In genomic region chr6:98845201-98846020, GRCh38 we compare ENCODE assay signal across 8 cellular contexts. TPM values are rescaled to one million over a fixed set of nuclear protein-coding genes. Genes with fewer than 3 reads are reported as not detected.
DNase-seq lines count a peak whose midpoint lies in the region; ATAC-seq and TF ChIP-seq lines count a peak whose summit lies in the region.

No MANE protein-coding gene starts in this region.

- peaks cover 24% of the 10 kb centered on the region for H3K4me1 ChIP-seq in CD8-positive, alpha-beta T cell (ENCODE audit: insufficient read depth, low read length)
- peaks cover 29% of the 10 kb centered on the region for H3K4me1 ChIP-seq in effector memory CD4-positive, alpha-beta T cell (ENCODE audit: control insufficient read depth, insufficient read depth, low read length, poor library complexity, severe bottlenecking)

- no peaks in the 10 kb centered on the region for H3K9me3 ChIP-seq in CD8-positive, alpha-beta T cell (ENCODE audit: low read length)
- no peaks in the 10 kb centered on the region for H3K9me3 ChIP-seq in effector memory CD4-positive, alpha-beta T cell (ENCODE audit: control insufficient read depth, low read length)

- peak; percentile 79 for ATAC-seq in CD8-positive, alpha-beta T cell
- ATAC-seq in GM19395 (IDR thresholded peaks at IDR 0.05; ENCODE audit: unreplicated experiment) (peak; percentile 69), HG03521 (IDR thresholded peaks at IDR 0.05; ENCODE audit: unreplicated experiment) (peak; percentile 50)

- peak; percentile 79 for TF ChIP-seq CTCF in CD8-positive, alpha-beta T cell (IDR thresholded peaks at IDR 0.05)

- H3K27ac ChIP-seq in CD8-positive, alpha-beta T cell (ENCODE audit: low read depth, low read length): no peak overlapping the region
- no peak overlapping the region for H3K27ac ChIP-seq in effector memory CD4-positive, alpha-beta T cell (ENCODE audit: insufficient read depth, low read length, poor library complexity, severe bottlenecking)

- H3K36me3 ChIP-seq in CD8-positive, alpha-beta T cell (ENCODE audit: insufficient read depth, low read length): no peaks in the 10 kb centered on the region
- no peaks in the 10 kb centered on the region for H3K36me3 ChIP-seq in effector memory CD4-positive, alpha-beta T cell (ENCODE audit: control insufficient read depth, insufficient read depth, low read length)

- intact Hi-C loops in CD8-positive, alpha-beta T cell (cut with DNase I, micrococcal nuclease): loop anchor here (1.0 to 10.0 kb wide), 6 partner anchors 1348 to 1781 kb away; partner anchors contain the start of gene MMS22L (in 1 of the 2)
- intact Hi-C loops in activated CD4-positive, alpha-beta memory T cell treated with anti-CD3 and anti-CD28 coated beads for 36 hours (cut with micrococcal nuclease): loop anchor here (1.0 to 2.0 kb wide), 6 partner anchors 12 to 1777 kb away; no protein-coding TSS in a partner anchor

- peaks cover 27% of the 10 kb centered on the region for H3K4me1 Mint-ChIP-seq in CD8-positive, alpha-beta T cell (ENCODE audit: low read depth)
- H3K4me1 Mint-ChIP-seq in activated CD4-positive, alpha-beta memory T cell treated with anti-CD3 and anti-CD28 coated beads for 36 hours (ENCODE audit: low read depth): peaks cover 25% of the 10 kb centered on the region

- POLR2A ChIA-PET in CD8-positive, alpha-beta T cell (lab: Charles Lee): no interaction called here
- POLR2A ChIA-PET in activated CD4-positive, alpha-beta memory T cell treated with anti-CD3 and anti-CD28 coated beads for 36 hours (lab: Charles Lee): no interaction called here

- CTCF ChIA-PET in CD8-positive, alpha-beta T cell (lab: Charles Lee): interaction anchor here (0.5 to 4.0 kb wide), 9 partner anchors 8 to 1385 kb away, joined by 3 to 28 read pairs (median 3); no protein-coding TSS in a partner anchor
- CTCF ChIA-PET in activated CD4-positive, alpha-beta memory T cell treated with anti-CD3 and anti-CD28 coated beads for 36 hours (lab: Charles Lee): interaction anchor here (0.6 to 1.4 kb wide), 9 partner anchors 9 to 1352 kb away, joined by 3 to 8 read pairs (median 4); partner anchors contain the start of gene POU3F2

- H3K27me3 Mint-ChIP-seq in CD8-positive, alpha-beta T cell (ENCODE audit: low read depth): peaks cover 72% of the 10 kb centered on the region
- peaks cover 74% of the 10 kb centered on the region for H3K27me3 Mint-ChIP-seq in activated CD4-positive, alpha-beta memory T cell treated with anti-CD3 and anti-CD28 coated beads for 36 hours

- no peak overlapping the region for H3K27ac Mint-ChIP-seq in CD8-positive, alpha-beta T cell
- no peak overlapping the region for H3K27ac Mint-ChIP-seq in activated CD4-positive, alpha-beta memory T cell treated with anti-CD3 and anti-CD28 coated beads for 36 hours

- H3K36me3 Mint-ChIP-seq in CD8-positive, alpha-beta T cell: no peaks in the 10 kb centered on the region
- H3K36me3 Mint-ChIP-seq in activated CD4-positive, alpha-beta memory T cell treated with anti-CD3 and anti-CD28 coated beads for 36 hours: no peaks in the 10 kb centered on the region

- H3K4me3 Mint-ChIP-seq in CD8-positive, alpha-beta T cell: peak overlapping the region; percentile 72
- H3K4me3 Mint-ChIP-seq in activated CD4-positive, alpha-beta memory T cell treated with anti-CD3 and anti-CD28 coated beads for 36 hours: peak overlapping the region; percentile 31

- peak in 6 of 7 experiments; percentile 43 to 74 (median 61) for DNase-seq in CD8-positive, alpha-beta T cell
- DNase-seq in NCI-H748 (lab: John Stamatoyannopoulos, UW; ENCODE audit: unreplicated experiment) (peak; percentile 94), lung microvascular endothelial cell (ENCODE audit: low read depth in 2 of 2) (peak; percentile 76 to 78)
- DNase-seq in activated CD4-positive, alpha-beta memory T cell treated with anti-CD3 and anti-CD28 coated beads for 36 hours: peak; percentile 80
- DNase-seq in effector memory CD4-positive, alpha-beta T cell: peak in 1 of 3 donors; percentile 37
- DNase-seq in stimulated activated CD8-positive, alpha-beta memory T cell treated with anti-CD3 and anti-CD28 coated beads, Interleukin-15, amount 100 ng/mL, for 48 hours (ENCODE audit: low read depth in 2 of 2): peak; percentile 30 to 48

- H3K9me3 Mint-ChIP-seq in CD8-positive, alpha-beta T cell: no peaks in the 10 kb centered on the region
- no peaks in the 10 kb centered on the region for H3K9me3 Mint-ChIP-seq in activated CD4-positive, alpha-beta memory T cell treated with anti-CD3 and anti-CD28 coated beads for 36 hours

- H3K4me3 ChIP-seq in CD8-positive, alpha-beta T cell (ENCODE audit: low read depth, low read length): peak overlapping the region; percentile 3
- peak overlapping the region; percentile 17 for H3K4me3 ChIP-seq in effector memory CD4-positive, alpha-beta T cell (ENCODE audit: insufficient read depth, low read depth, low read length, poor library complexity, severe bottlenecking)

- H3K27me3 ChIP-seq in CD8-positive, alpha-beta T cell (ENCODE audit: insufficient read depth, low read length): peaks cover 65% of the 10 kb centered on the region
- peaks cover 79% of the 10 kb centered on the region for H3K27me3 ChIP-seq in effector memory CD4-positive, alpha-beta T cell (replicated peaks; ENCODE audit: control insufficient read depth, insufficient read depth, low read length, poor library complexity, severe bottlenecking)

RNA-seq across cellular contexts. Expression of gene POU3F2, which starts 11.0 kb away (rescaled TPM):
- total RNA-seq in CD8-positive, alpha-beta T cell: not detected
- not detected for total RNA-seq in activated CD4-positive, alpha-beta memory T cell treated with anti-CD3 and anti-CD28 coated beads for 36 hours
- not detected in 2 replicates for total RNA-seq in lung microvascular endothelial cell
